1 cellular context compared by ENCODE assay signal in genomic region chr17:74326506-74326905, GRCh38.
TF ChIP-seq lines count a peak whose summit lies in the region.

No MANE protein-coding gene starts in this region.

TF ChIP-seq in GM12878, 131 proteins besides CTCF, POLR2A, EP300 and RAD21:
- TF ChIP-seq POLR2AphosphoS5 (IDR thresholded peaks at IDR 0.05; ENCODE audit: low read length) (no peak), ZNF384 (IDR thresholded peaks at IDR 0.05; ENCODE audit: borderline replicate concordance, low read depth, low read length) (no peak), EZH2 (IDR thresholded peaks at IDR 0.05; ENCODE audit: borderline replicate concordance, control insufficient read depth, low read depth, low read length) (no peak), CBX5 (IDR thresholded peaks at IDR 0.05; ENCODE audit: low read depth) (no peak), KLF5 (IDR thresholded peaks at IDR 0.05; ENCODE audit: partially characterized antibody) (no peak), SP1 (IDR thresholded peaks at IDR 0.05; ENCODE audit: low read depth, low read length) (no peak), SRF (IDR thresholded peaks at IDR 0.05; ENCODE audit: low read depth in 2 of 2, low read length in 2 of 2) (no peak), ESRRA (IDR thresholded peaks at IDR 0.05; ENCODE audit: low read length) (no peak)
